Comparison of ENCODE assay signal across 8 cellular contexts in genomic region chr11:124801014-124801413, GRCh38. TPM values are rescaled to one million over a fixed set of nuclear protein-coding genes. Genes with fewer than 3 reads are reported as not detected.
A peak's percentile ranks its signal among the peaks of the same experiment; 100 is the strongest.
DNase-seq lines count a peak whose midpoint lies in the region; ATAC-seq and TF ChIP-seq lines count a peak whose summit lies in the region.

No MANE protein-coding gene starts in this region.

- H3K4me1 Mint-ChIP-seq in activated CD4-positive, alpha-beta T cell treated with anti-CD3 and anti-CD28 coated beads, Interleukin-2, amount 10 ng/mL, durations not matched to agents 7 days and 5 days = peaks cover 34% of the 10 kb centered on the region
- H3K4me1 Mint-ChIP-seq in activated CD4-positive, alpha-beta memory T cell treated with anti-CD3 and anti-CD28 coated beads, Interleukin-2, amount 10 ng/mL, durations not matched to agents 7 days and 5 days = peaks cover 38% of the 10 kb centered on the region

- peak overlapping the region; percentile 81 to 88 for H3K4me3 ChIP-seq in right atrium auricular region
- H3K4me3 ChIP-seq in gastrocnemius medialis = peak overlapping the region; percentile 58 to 91 (median 86)

- H3K4me1 ChIP-seq in right atrium auricular region = peaks cover 0 to 25% of the 10 kb centered on the region in 2 donors
- peaks cover 26 to 28% of the 10 kb centered on the region in 2 donors for H3K4me1 ChIP-seq in gastrocnemius medialis

- peak overlapping the region; percentile 98 to 99 for H3K27ac ChIP-seq in right atrium auricular region
- H3K27ac ChIP-seq in gastrocnemius medialis = peak overlapping the region; percentile 87 to 99 (median 94)

- no peaks in the 10 kb centered on the region for H3K9me3 ChIP-seq in right atrium auricular region
- no peaks in the 10 kb centered on the region for H3K9me3 ChIP-seq in gastrocnemius medialis

- POLR2A ChIA-PET in activated CD4-positive, alpha-beta T cell treated with anti-CD3 and anti-CD28 coated beads, Interleukin-2, amount 10 ng/mL, durations not matched to agents 7 days and 5 days (lab: Charles Lee) = no interaction called here
- POLR2A ChIA-PET in activated CD4-positive, alpha-beta memory T cell treated with anti-CD3 and anti-CD28 coated beads, Interleukin-2, amount 10 ng/mL, durations not matched to agents 7 days and 5 days (lab: Charles Lee) = interaction anchor here (1.0 to 2.8 kb wide), 12 partner anchors 13 to 311 kb away, joined by 3 to 15 read pairs (median 4); partner anchors contain the start of genes ESAM, TBRG1 and TMEM218

- TF ChIP-seq POLR2A in gastrocnemius medialis (IDR thresholded peaks at IDR 0.05) = no peak

- in situ Hi-C loops in gastrocnemius medialis (cut with MboI; ENCODE audit: low sequenced_read_pairs in 4 of 4) = no loop called here

- H3K27me3 Mint-ChIP-seq in activated CD4-positive, alpha-beta T cell treated with anti-CD3 and anti-CD28 coated beads, Interleukin-2, amount 10 ng/mL, durations not matched to agents 7 days and 5 days = no peaks in the 10 kb centered on the region
- H3K27me3 Mint-ChIP-seq in activated CD4-positive, alpha-beta memory T cell treated with anti-CD3 and anti-CD28 coated beads, Interleukin-2, amount 10 ng/mL, durations not matched to agents 7 days and 5 days = peaks cover 2% of the 10 kb centered on the region

- H3K36me3 ChIP-seq in right atrium auricular region (no peaks in the 10 kb centered on the region), gastrocnemius medialis (peaks cover 0 to 9% of the 10 kb centered on the region in 2 donors)

- H3K27ac Mint-ChIP-seq in activated CD4-positive, alpha-beta T cell treated with anti-CD3 and anti-CD28 coated beads, Interleukin-2, amount 10 ng/mL, durations not matched to agents 7 days and 5 days = peak overlapping the region; percentile 92
- peak overlapping the region; percentile 79 for H3K27ac Mint-ChIP-seq in activated CD4-positive, alpha-beta memory T cell treated with anti-CD3 and anti-CD28 coated beads, Interleukin-2, amount 10 ng/mL, durations not matched to agents 7 days and 5 days

- no peaks in the 10 kb centered on the region for H3K36me3 Mint-ChIP-seq in activated CD4-positive, alpha-beta T cell treated with anti-CD3 and anti-CD28 coated beads, Interleukin-2, amount 10 ng/mL, durations not matched to agents 7 days and 5 days (ENCODE audit: low read depth)
- peaks cover 5% of the 10 kb centered on the region for H3K36me3 Mint-ChIP-seq in activated CD4-positive, alpha-beta memory T cell treated with anti-CD3 and anti-CD28 coated beads, Interleukin-2, amount 10 ng/mL, durations not matched to agents 7 days and 5 days (ENCODE audit: low read depth)

- CTCF ChIA-PET in activated CD4-positive, alpha-beta T cell treated with anti-CD3 and anti-CD28 coated beads, Interleukin-2, amount 10 ng/mL, durations not matched to agents 7 days and 5 days (lab: Charles Lee) = interaction anchor here (0.7 to 2.7 kb wide), 6 partner anchors 11 to 55 kb away, joined by 3 to 12 read pairs (median 6); no protein-coding TSS in a partner anchor
- CTCF ChIA-PET in activated CD4-positive, alpha-beta memory T cell treated with anti-CD3 and anti-CD28 coated beads, Interleukin-2, amount 10 ng/mL, durations not matched to agents 7 days and 5 days (lab: Charles Lee) = interaction anchor here (1.1 to 5.5 kb wide), 9 partner anchors 8 to 145 kb away, joined by 3 to 40 read pairs (median 5); partner anchors contain the start of gene ESAM

- TF ChIP-seq CTCF in right atrium auricular region (IDR thresholded peaks at IDR 0.05) = no peak
- TF ChIP-seq CTCF in gastrocnemius medialis (IDR thresholded peaks at IDR 0.05 in 4 of 5, conservative IDR thresholded peaks at IDR 0.05 in 1 of 5) = no peak

- ATAC-seq in gastrocnemius medialis (peak; percentile 3 to 13), HG03025 (IDR thresholded peaks at IDR 0.05; ENCODE audit: low FRiP score, unreplicated experiment) (no peak)

- DNase-seq in activated CD4-positive, alpha-beta T cell treated with anti-CD3 and anti-CD28 coated beads, Interleukin-2, amount 10 ng/mL, durations not matched to agents 7 days and 5 days = no peak
- DNase-seq in activated CD4-positive, alpha-beta T cell treated with anti-CD3 and anti-CD28 coated beads for 1 hour = no peak
- DNase-seq in activated CD4-positive, alpha-beta memory T cell treated with anti-CD3 and anti-CD28 coated beads, Interleukin-2, amount 10 ng/mL, durations not matched to agents 7 days and 5 days = no peak
- DNase-seq in right atrium auricular region (ENCODE audit: low spot score) (no peak), gastrocnemius medialis (no peak), NCI-H1417 (lab: John Stamatoyannopoulos, UW) (no peak), SK-N-DZ (ENCODE audit: low spot score) (no peak)

- H3K9me3 Mint-ChIP-seq in activated CD4-positive, alpha-beta T cell treated with anti-CD3 and anti-CD28 coated beads, Interleukin-2, amount 10 ng/mL, durations not matched to agents 7 days and 5 days = no peaks in the 10 kb centered on the region
- H3K9me3 Mint-ChIP-seq in activated CD4-positive, alpha-beta memory T cell treated with anti-CD3 and anti-CD28 coated beads, Interleukin-2, amount 10 ng/mL, durations not matched to agents 7 days and 5 days = no peaks in the 10 kb centered on the region

- intact Hi-C loops in gastrocnemius medialis (cut with DNase I; ENCODE audit: low total_unique reads) = loop anchor here (2.0 to 5.0 kb wide), 4 partner anchors 36 to 179 kb away; partner anchors contain the start of genes CCDC15, ESAM and TBRG1

- H3K4me3 Mint-ChIP-seq in activated CD4-positive, alpha-beta T cell treated with anti-CD3 and anti-CD28 coated beads, Interleukin-2, amount 10 ng/mL, durations not matched to agents 7 days and 5 days = peak overlapping the region; percentile 72
- peak overlapping the region; percentile 77 for H3K4me3 Mint-ChIP-seq in activated CD4-positive, alpha-beta memory T cell treated with anti-CD3 and anti-CD28 coated beads, Interleukin-2, amount 10 ng/mL, durations not matched to agents 7 days and 5 days

- H3K27me3 ChIP-seq in right atrium auricular region (no peaks in the 10 kb centered on the region), gastrocnemius medialis (no peaks in the 10 kb centered on the region)

RNA-seq across cellular contexts. Expression of gene MSANTD2, which starts 0.8 kb away (rescaled TPM):
- 10 to 100 TPM in 1 of 2 experiments, 1 to 10 TPM in 1; 9.5 to 10.5 TPM for total RNA-seq in activated CD4-positive, alpha-beta T cell treated with anti-CD3 and anti-CD28 coated beads, Interleukin-2, amount 10 ng/mL, durations not matched to agents 7 days and 5 days
- 10 to 100 TPM in 1 of 2 experiments, 1 to 10 TPM in 1; 9.4 to 10.4 TPM for total RNA-seq in activated CD4-positive, alpha-beta memory T cell treated with anti-CD3 and anti-CD28 coated beads, Interleukin-2, amount 10 ng/mL, durations not matched to agents 7 days and 5 days
- total RNA-seq in right atrium auricular region (1 to 10 TPM; 2.9 to 6.5 TPM), gastrocnemius medialis (1 to 10 TPM; 3.3 to 5.1 (median 3.8) TPM)
- polyA plus RNA-seq in SK-N-DZ (2014; cell fraction: cytosol; rRNA removed) = 9.6 and 12.7 TPM in 2 replicates
- 35.3 and 43.4 TPM in 2 replicates for polyA plus RNA-seq in SK-N-DZ (2014; cell fraction: nucleus; rRNA removed)

RNA-seq across cellular contexts. Expression of gene ESAM, which starts 38.9 kb away (rescaled TPM):
- under 1 TPM; 0.19 to 0.45 TPM for total RNA-seq in activated CD4-positive, alpha-beta T cell treated with anti-CD3 and anti-CD28 coated beads, Interleukin-2, amount 10 ng/mL, durations not matched to agents 7 days and 5 days
- total RNA-seq in activated CD4-positive, alpha-beta memory T cell treated with anti-CD3 and anti-CD28 coated beads, Interleukin-2, amount 10 ng/mL, durations not matched to agents 7 days and 5 days = 1 to 10 TPM; 1.0 to 1.6 TPM
- total RNA-seq in right atrium auricular region (10 to 100 TPM; 60.6 to 64.6 TPM), gastrocnemius medialis (10 to 100 TPM; 20.0 to 30.1 (median 27.5) TPM)
- 0.27 TPM in 1 of 2 replicates, not detected in the other for polyA plus RNA-seq in SK-N-DZ (2014; cell fraction: cytosol; rRNA removed)
- polyA plus RNA-seq in SK-N-DZ (2014; cell fraction: nucleus; rRNA removed) = 0.22 and 0.64 TPM in 2 replicates

RNA-seq across cellular contexts. Expression of gene VSIG2, which starts 49.0 kb away (rescaled TPM):
- under 1 TPM in 1 of 2 experiments, not detected in 1; 0.22 TPM for total RNA-seq in activated CD4-positive, alpha-beta T cell treated with anti-CD3 and anti-CD28 coated beads, Interleukin-2, amount 10 ng/mL, durations not matched to agents 7 days and 5 days
- under 1 TPM; 0.38 to 0.55 TPM for total RNA-seq in activated CD4-positive, alpha-beta memory T cell treated with anti-CD3 and anti-CD28 coated beads, Interleukin-2, amount 10 ng/mL, durations not matched to agents 7 days and 5 days
- total RNA-seq in right atrium auricular region = 1 to 10 TPM; 1.1 to 6.3 TPM
- total RNA-seq in gastrocnemius medialis = under 1 TPM in 2 of 4 donors, not detected in 2; 0.29 to 0.46 TPM
- 0.21 and 0.41 TPM in 2 replicates for polyA plus RNA-seq in SK-N-DZ (2014; cell fraction: cytosol; rRNA removed)
- polyA plus RNA-seq in SK-N-DZ (2014; cell fraction: nucleus; rRNA removed) = 1.2 and 2.7 TPM in 2 replicates

Comparison
In these comparisons a context has a peak if more than half of its experiments do, and no peak if none do; other contexts are left out.
1. RNA of gene ESAM, which starts 38.9 kb away (total RNA-seq): 60.6 to 64.6 TPM in right atrium auricular region and 20.0 to 30.1 TPM in gastrocnemius medialis; 1.0 to 1.6 TPM in activated CD4-positive, alpha-beta memory T cell treated with anti-CD3 and anti-CD28 coated beads, Interleukin-2, amount 10 ng/mL, durations not matched to agents 7 days and 5 days and 0.19 to 0.45 TPM in activated CD4-positive, alpha-beta T cell treated with anti-CD3 and anti-CD28 coated beads, Interleukin-2, amount 10 ng/mL, durations not matched to agents 7 days and 5 days; every median in the first group is over 4 times any median in the second.